14 cellular contexts compared by ENCODE assay signal in the genomic region with DNA sequence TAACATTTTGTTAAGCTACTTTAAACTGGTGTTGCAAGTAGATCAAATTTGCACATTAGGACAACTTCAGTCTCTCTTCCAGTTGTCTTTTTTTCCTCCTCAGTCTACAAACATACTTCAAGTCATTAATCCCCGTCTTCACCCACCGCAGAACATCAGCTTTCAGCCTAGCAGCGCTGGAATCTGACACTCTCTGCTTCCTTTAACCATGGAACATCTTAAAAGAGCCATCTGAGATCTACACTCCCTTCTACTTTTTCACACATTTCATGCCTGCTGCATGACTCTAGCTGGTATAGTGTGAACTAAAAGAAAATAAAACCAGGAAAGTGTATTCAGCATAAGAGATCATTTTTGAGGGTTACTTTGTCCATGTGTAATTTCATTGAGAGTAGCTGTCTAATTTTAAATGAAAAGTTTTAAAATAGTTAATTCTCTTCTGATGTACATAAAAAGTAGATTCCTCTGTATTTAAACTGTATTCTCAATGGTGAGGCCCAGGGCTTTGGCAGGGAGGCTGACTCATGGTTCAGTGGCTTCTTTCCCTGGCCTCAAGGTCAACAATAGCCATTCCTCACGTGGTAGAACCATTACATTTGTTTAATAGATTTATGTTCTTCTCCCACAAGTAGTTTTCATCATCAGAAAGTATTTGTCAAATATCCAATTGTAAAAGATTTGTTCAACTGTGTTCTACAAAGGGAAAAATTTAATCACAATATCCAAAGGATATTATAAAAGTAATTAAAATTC. TPM values are rescaled to one million over a fixed set of nuclear protein-coding genes. Genes with fewer than 3 reads are reported as not detected.
DNase-seq lines count a peak whose midpoint lies in the region; FAIRE-seq and TF ChIP-seq lines count a peak whose summit lies in the region.
"Had no signal": no experiment of that assay in that cellular context is flagged by ENCODE, and none has a peak within 500 bp of the region (broad histone marks: within the 10 kb centered on the region; RNA-seq: fewer than 3 reads in every experiment).

No MANE protein-coding gene starts in this region.

- no peaks in the 10 kb centered on the region for H3K27me3 Mint-ChIP-seq in Calu3 (ENCODE audit: unreplicated experiment)
- H3K27me3 Mint-ChIP-seq in nephron progenitor cell (ENCODE audit: low read depth, poor library complexity), result peaks cover 4% of the 10 kb centered on the region
- H3K27me3 Mint-ChIP-seq in activated CD4-positive, alpha-beta memory T cell treated with anti-CD3 and anti-CD28 coated beads, Interleukin-2, amount 10 ng/mL, durations not matched to agents 7 days and 5 days, result no peaks in the 10 kb centered on the region
- H3K27me3 Mint-ChIP-seq: CD4-positive, alpha-beta T cell had no signal

- H3K36me3 ChIP-seq in WERI-Rb-1, result no peaks in the 10 kb centered on the region

- CTCF ChIA-PET in Calu3 (lab: Charles Lee), result no interaction called here
- CTCF ChIA-PET in activated CD4-positive, alpha-beta memory T cell treated with anti-CD3 and anti-CD28 coated beads, Interleukin-2, amount 10 ng/mL, durations not matched to agents 7 days and 5 days (lab: Charles Lee), result no interaction called here

- peaks cover 17% of the 10 kb centered on the region for H3K36me3 Mint-ChIP-seq in Calu3 (ENCODE audit: insufficient read depth, unreplicated experiment)
- H3K36me3 Mint-ChIP-seq in nephron progenitor cell (ENCODE audit: low read depth), result peaks cover 5% of the 10 kb centered on the region
- no peaks in the 10 kb centered on the region for H3K36me3 Mint-ChIP-seq in activated CD4-positive, alpha-beta memory T cell treated with anti-CD3 and anti-CD28 coated beads, Interleukin-2, amount 10 ng/mL, durations not matched to agents 7 days and 5 days (ENCODE audit: low read depth)

- no peaks in the 10 kb centered on the region for H3K9me3 ChIP-seq in WERI-Rb-1 (ENCODE audit: severe bottlenecking)

- BruUV-seq in Calu3 (replicated peaks; lab: Mats Ljungman, UMichigan), result no TSS peak

- FAIRE-seq in colon (lab: Jason Lieb, UNC), result peak; percentile 85

- intact Hi-C loops in Calu3 (cut with micrococcal nuclease; ENCODE audit: unreplicated experiment), result no loop called here

- TF ChIP-seq RAD21 in Ishikawa (IDR thresholded peaks at IDR 0.05; ENCODE audit: low read depth), result no peak

- H3K27me3 ChIP-seq in WERI-Rb-1 (ENCODE audit: insufficient read depth, low read depth, severe bottlenecking), result no peaks in the 10 kb centered on the region

- POLR2A ChIA-PET in activated CD4-positive, alpha-beta memory T cell treated with anti-CD3 and anti-CD28 coated beads, Interleukin-2, amount 10 ng/mL, durations not matched to agents 7 days and 5 days (lab: Charles Lee), result no interaction called here

- TF ChIP-seq CTCF in Calu3 (IDR thresholded peaks at IDR 0.05; ENCODE audit: unreplicated experiment) (no peak), nephron progenitor cell (IDR thresholded peaks at IDR 0.05) (no peak), WERI-Rb-1 (IDR thresholded peaks at IDR 0.05; ENCODE audit: low read depth, low read length) (no peak)

- no peak overlapping the region for H3K4me3 Mint-ChIP-seq in Calu3 (ENCODE audit: low read depth, unreplicated experiment)
- peak overlapping the region; percentile 44 for H3K4me3 Mint-ChIP-seq in nephron progenitor cell
- no peak overlapping the region for H3K4me3 Mint-ChIP-seq in activated CD4-positive, alpha-beta memory T cell treated with anti-CD3 and anti-CD28 coated beads, Interleukin-2, amount 10 ng/mL, durations not matched to agents 7 days and 5 days
- H3K4me3 Mint-ChIP-seq: CD4-positive, alpha-beta T cell; stimulated activated naive CD8-positive, alpha-beta T cell treated with anti-CD3 and anti-CD28 coated beads, Interleukin-15, Interleukin-2, amounts not matched to agents 100 ng/mL and 50 ng/mL, for 24 hours had no signal

- H3K9me3 Mint-ChIP-seq in Calu3 (ENCODE audit: low read depth, unreplicated experiment), result peaks cover 2% of the 10 kb centered on the region
- H3K9me3 Mint-ChIP-seq in nephron progenitor cell, result peaks cover 6% of the 10 kb centered on the region
- peaks cover 5% of the 10 kb centered on the region for H3K9me3 Mint-ChIP-seq in activated CD4-positive, alpha-beta memory T cell treated with anti-CD3 and anti-CD28 coated beads, Interleukin-2, amount 10 ng/mL, durations not matched to agents 7 days and 5 days
- H3K9me3 Mint-ChIP-seq: CD4-positive, alpha-beta T cell; stimulated activated naive CD8-positive, alpha-beta T cell treated with anti-CD3 and anti-CD28 coated beads, Interleukin-15, Interleukin-2, amounts not matched to agents 100 ng/mL and 50 ng/mL, for 24 hours had no signal

- TF ChIP-seq EP300 in Ishikawa (IDR thresholded peaks at IDR 0.05; ENCODE audit: borderline replicate concordance), result no peak; the same call in 1 of the 2 replicates

- no peak overlapping the region for H3K4me3 ChIP-seq in WERI-Rb-1 (ENCODE audit: low read depth, low read length)

- H3K27ac ChIP-seq in WERI-Rb-1, result no peak overlapping the region

- H3K27ac Mint-ChIP-seq in Calu3 (ENCODE audit: unreplicated experiment) (peak overlapping the region; percentile 29), nephron progenitor cell (peak overlapping the region; percentile 98)
- H3K27ac Mint-ChIP-seq in activated CD4-positive, alpha-beta memory T cell treated with anti-CD3 and anti-CD28 coated beads, Interleukin-2, amount 10 ng/mL, durations not matched to agents 7 days and 5 days, result no peak overlapping the region
- H3K27ac Mint-ChIP-seq: CD4-positive, alpha-beta T cell; stimulated activated naive CD8-positive, alpha-beta T cell treated with anti-CD3 and anti-CD28 coated beads, Interleukin-15, Interleukin-2, amounts not matched to agents 100 ng/mL and 50 ng/mL, for 24 hours had no signal

- peak; percentile 44 for DNase-seq in Calu3
- peak; percentile 40 for DNase-seq in nephron progenitor cell
- DNase-seq in activated CD4-positive, alpha-beta memory T cell treated with anti-CD3 and anti-CD28 coated beads, Interleukin-2, amount 10 ng/mL, durations not matched to agents 7 days and 5 days, result no peak
- DNase-seq in activated naive CD4-positive, alpha-beta T cell treated with anti-CD3 and anti-CD28 coated beads, Interleukin-2, amount 50 U/mL, for 16 hours, result no peak
- DNase-seq in WERI-Rb-1, result no peak
- DNase-seq in activated CD8-positive, alpha-beta memory T cell treated with anti-CD3 and anti-CD28 coated beads, Interleukin-2, amount 50 U/mL, for 4 hours, result no peak
- DNase-seq: anterior cingulate cortex; CD4-positive, alpha-beta T cell; NCI-H2081 treated with DMSO at 0.1 percent for 48 hours; T1000 had no signal

- peaks cover 43% of the 10 kb centered on the region for H3K4me1 Mint-ChIP-seq in Calu3 (ENCODE audit: low read depth, unreplicated experiment)
- H3K4me1 Mint-ChIP-seq in nephron progenitor cell, result peaks cover 61% of the 10 kb centered on the region
- H3K4me1 Mint-ChIP-seq in activated CD4-positive, alpha-beta memory T cell treated with anti-CD3 and anti-CD28 coated beads, Interleukin-2, amount 10 ng/mL, durations not matched to agents 7 days and 5 days, result no peaks in the 10 kb centered on the region

TF ChIP-seq in Ishikawa, 13 proteins besides CTCF, POLR2A, EP300 and RAD21:
- TF ChIP-seq YY1 (IDR thresholded peaks at IDR 0.05; ENCODE audit: low read depth) (no peak), ZBTB7A (IDR thresholded peaks at IDR 0.05; ENCODE audit: low read depth) (no peak), TAF1 (IDR thresholded peaks at IDR 0.05; ENCODE audit: low read depth) (no peak), NFIC (IDR thresholded peaks at IDR 0.05) (0 out of 2 replicates have a peak, but pooled peaks have one; percentile 34), EGR1 (IDR thresholded peaks at IDR 0.05) (no peak), TEAD4 (IDR thresholded peaks at IDR 0.05) (no peak), FOXM1 (IDR thresholded peaks at IDR 0.05; ENCODE audit: borderline replicate concordance, low read depth) (no peak), CREB1 (IDR thresholded peaks at IDR 0.05; ENCODE audit: low read depth) (no peak), MAX (IDR thresholded peaks at IDR 0.05) (peak; percentile 79), REST (IDR thresholded peaks at IDR 0.05; ENCODE audit: low read depth) (no peak), CEBPB (IDR thresholded peaks at IDR 0.05) (no peak)
- TF ChIP-seq, protein P1, sequence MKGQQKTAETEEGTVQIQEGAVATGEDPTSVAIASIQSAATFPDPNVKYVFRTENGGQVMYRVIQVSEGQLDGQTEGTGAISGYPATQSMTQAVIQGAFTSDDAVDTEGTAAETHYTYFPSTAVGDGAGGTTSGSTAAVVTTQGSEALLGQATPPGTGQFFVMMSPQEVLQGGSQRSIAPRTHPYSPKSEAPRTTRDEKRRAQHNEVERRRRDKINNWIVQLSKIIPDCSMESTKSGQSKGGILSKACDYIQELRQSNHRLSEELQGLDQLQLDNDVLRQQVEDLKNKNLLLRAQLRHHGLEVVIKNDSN (IDR thresholded peaks at IDR 0.05), result peak; percentile 69

RNA-seq across cellular contexts. Expression of gene SGPP2, which starts 16.5 kb away (rescaled TPM):
- 48.8 and 56.9 TPM in 2 replicates for total RNA-seq in Calu3 (2022)
- 1 to 10 TPM; 2.7 to 3.1 TPM for total RNA-seq in activated CD4-positive, alpha-beta memory T cell treated with anti-CD3 and anti-CD28 coated beads, Interleukin-2, amount 10 ng/mL, durations not matched to agents 7 days and 5 days
- total RNA-seq: OCI-LY7 had no signal

Comparison
In these comparisons a context has a peak if more than half of its experiments do, and no peak if none do; other contexts are left out.
1. DNase-seq: peak in Calu3 (single experiment) and nephron progenitor cell (single experiment); none in activated CD4-positive, alpha-beta memory T cell treated with anti-CD3 and anti-CD28 coated beads, Interleukin-2, amount 10 ng/mL, durations not matched to agents 7 days and 5 days (single experiment), activated naive CD4-positive, alpha-beta T cell treated with anti-CD3 and anti-CD28 coated beads, Interleukin-2, amount 50 U/mL, for 16 hours (single experiment), WERI-Rb-1 (single experiment) and activated CD8-positive, alpha-beta memory T cell treated with anti-CD3 and anti-CD28 coated beads, Interleukin-2, amount 50 U/mL, for 4 hours (single experiment).
2. RNA of gene SGPP2, which starts 16.5 kb away (total RNA-seq): 48.8 to 56.9 TPM in Calu3; 2.7 to 3.1 TPM in activated CD4-positive, alpha-beta memory T cell treated with anti-CD3 and anti-CD28 coated beads, Interleukin-2, amount 10 ng/mL, durations not matched to agents 7 days and 5 days; every median in the first group is over 10 times any median in the second.